ENCODE assay signal across 20 cellular contexts in the genomic region with DNA sequence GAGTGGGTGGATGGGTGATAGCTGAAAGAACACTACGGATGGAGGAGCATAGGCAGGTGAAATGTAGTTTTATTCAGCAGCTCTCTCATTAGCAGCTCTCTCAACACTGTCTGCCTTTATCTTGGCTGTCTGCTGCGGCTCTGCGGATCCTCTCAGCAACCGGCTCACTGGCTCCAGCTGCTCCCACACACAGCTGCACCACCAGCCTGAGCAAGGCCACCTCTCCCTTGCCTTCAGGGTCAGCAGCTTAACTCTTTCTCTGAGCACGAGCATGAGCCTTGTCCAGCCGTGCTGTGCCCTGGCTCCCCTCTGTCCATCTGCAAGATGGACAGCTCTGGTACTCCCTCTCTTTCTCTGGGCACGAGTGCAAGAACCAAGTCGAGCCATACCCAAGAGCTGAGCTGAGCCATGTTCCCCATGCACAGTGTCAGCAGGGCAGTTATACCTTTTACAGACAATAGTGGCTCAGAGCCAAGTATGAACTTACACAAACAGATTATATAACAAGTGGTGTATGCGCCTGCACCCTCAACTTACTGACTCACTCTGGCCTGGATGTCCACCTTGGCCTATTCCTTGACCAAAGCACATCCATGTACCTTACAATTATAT.
"Had no signal": no experiment of that assay in that cellular context is flagged by ENCODE, and none has a peak within 500 bp of the region (broad histone marks: within the 10 kb centered on the region; RNA-seq: fewer than 3 reads in every experiment).

No MANE protein-coding gene starts in this region.

- H3K4me3 Mint-ChIP-seq: immature natural killer cell; natural killer cell treated with Interleukin-12 subunit alpha and Interleukin-12 subunit beta and Interleukin-15 and Interleukin-18, amount 100 ng/mL, for 72 hours had no signal

- H3K9me3 Mint-ChIP-seq: natural killer cell treated with Interleukin-12 subunit alpha and Interleukin-12 subunit beta and Interleukin-15 and Interleukin-18, amount 100 ng/mL, for 72 hours had no signal

- H3K36me3 ChIP-seq: gastrocnemius medialis, neutrophil, sigmoid colon, upper lobe of left lung, uterus had no signal

- ATAC-seq: esophagus mucosa; gastrocnemius medialis; left cardiac atrium; left ventricle myocardium superior; natural killer cell treated with Interleukin-12 subunit alpha and Interleukin-12 subunit beta and Interleukin-15 and Interleukin-18, amount 100 ng/mL, for 72 hours; psoas muscle had no signal

- H3K4me1 ChIP-seq: gastrocnemius medialis, psoas muscle, sigmoid colon, upper lobe of left lung, uterus had no signal

- H3K36me3 Mint-ChIP-seq: immature natural killer cell; natural killer cell treated with Interleukin-12 subunit alpha and Interleukin-12 subunit beta and Interleukin-15 and Interleukin-18, amount 100 ng/mL, for 72 hours had no signal

- DNase-seq: cortex of kidney; dorsolateral prefrontal cortex; effector memory CD4-positive, alpha-beta T cell; gastrocnemius medialis; immature natural killer cell; kidney; left cardiac atrium; left ventricle myocardium superior; mesenchymal stem cell; midbrain; psoas muscle; sigmoid colon; stimulated activated CD4-positive, alpha-beta T cell treated with anti-CD3 and anti-CD28 coated beads, Interleukin-12 subunit alpha, Interleukin-12 subunit beta, amount 100 ng/mL, for 4 hours; stimulated activated naive CD4-positive, alpha-beta T cell treated with Interleukin-2 at 50 U/mL for 16 hours; uterus had no signal

- H3K4me3 ChIP-seq: dorsolateral prefrontal cortex, gastrocnemius medialis, lung, psoas muscle, sigmoid colon, upper lobe of left lung, uterus had no signal

- H3K27ac Mint-ChIP-seq: immature natural killer cell; natural killer cell treated with Interleukin-12 subunit alpha and Interleukin-12 subunit beta and Interleukin-15 and Interleukin-18, amount 100 ng/mL, for 72 hours had no signal

- H3K27me3 ChIP-seq: dorsolateral prefrontal cortex, gastrocnemius medialis, neutrophil, sigmoid colon, upper lobe of left lung, uterus had no signal

- H3K9me3 ChIP-seq: gastrocnemius medialis, neutrophil, psoas muscle, sigmoid colon, upper lobe of left lung, uterus had no signal

- H3K4me1 Mint-ChIP-seq: immature natural killer cell had no signal

- H3K27ac ChIP-seq: gastrocnemius medialis, neutrophil, psoas muscle, sigmoid colon, upper lobe of left lung, uterus had no signal
